In genomic region chr22:46250035-46250782, GRCh38 we compare ENCODE assay signal across 1 cellular context.
A peak's percentile ranks its signal among the peaks of the same experiment; 100 is the strongest.
TF ChIP-seq lines count a peak whose summit lies in the region.

Gene CDPF1 (minus strand): TSS chr22:46250293. CDS start chr22:46248284, 2,009 bp downstream.

TF ChIP-seq in HepG2, 621 proteins besides CTCF, POLR2A, EP300 and RAD21 (continued from another document and continues in another):
- TF ChIP-seq GPBP1L1 (CRISPR knock-in tag; IDR thresholded peaks at IDR 0.05) (no peak), HOMEZ (CRISPR knock-in tag; IDR thresholded peaks at IDR 0.05; ENCODE audit: low read depth) (no peak), ZNF20 (CRISPR knock-in tag; IDR thresholded peaks at IDR 0.05) (no peak; the same call in 1 of the 2 replicates), ZNF547 (CRISPR knock-in tag; IDR thresholded peaks at IDR 0.05) (peak; percentile 84; the same call in 1 of the 2 replicates), MIER2 (CRISPR knock-in tag; IDR thresholded peaks at IDR 0.05) (no peak), SMYD3 (CRISPR knock-in tag; IDR thresholded peaks at IDR 0.05) (no peak; the same call in 1 of the 2 replicates), TRIM24 (CRISPR knock-in tag; IDR thresholded peaks at IDR 0.05) (no peak), ZNF44 (CRISPR knock-in tag; IDR thresholded peaks at IDR 0.05) (no peak), ARNT (IDR thresholded peaks at IDR 0.05) (no peak), GTF3A (CRISPR knock-in tag; conservative IDR thresholded peaks at IDR 0.05) (0 out of 2 replicates have a peak, but pooled peaks have one; percentile 38), ZNF12 (CRISPR knock-in tag; IDR thresholded peaks at IDR 0.05) (peak; percentile 14; the same call in 1 of the 2 replicates), ZNF331 (CRISPR knock-in tag; IDR thresholded peaks at IDR 0.05) (peak; percentile 63), MLXIP (CRISPR knock-in tag; IDR thresholded peaks at IDR 0.05; ENCODE audit: borderline replicate concordance) (no peak), NFIC (IDR thresholded peaks at IDR 0.05; ENCODE audit: low read length) (no peak), ZNF441 (CRISPR knock-in tag; IDR thresholded peaks at IDR 0.05; ENCODE audit: borderline replicate concordance) (no peak; the same call in 1 of the 2 replicates), ZNF136 (CRISPR knock-in tag; IDR thresholded peaks at IDR 0.05; ENCODE audit: low read depth) (no peak), HOXA5 (CRISPR knock-in tag; IDR thresholded peaks at IDR 0.05) (0 out of 2 replicates have a peak, but pooled peaks have one; percentile 31), POLR2AphosphoS5 (IDR thresholded peaks at IDR 0.05; ENCODE audit: low read depth, low read length) (peak; percentile 92), HCFC1 (IDR thresholded peaks at IDR 0.05; ENCODE audit: low read depth, low read length) (no peak), SRY (CRISPR knock-in tag; IDR thresholded peaks at IDR 0.05) (peak; percentile 32; the same call in 1 of the 2 replicates), ZNF451 (CRISPR knock-in tag; IDR thresholded peaks at IDR 0.05) (peak; percentile 93), SOX5 (CRISPR knock-in tag; IDR thresholded peaks at IDR 0.05; ENCODE audit: borderline replicate concordance) (peak; percentile 64; the same call in 1 of the 2 replicates), IRF9 (CRISPR knock-in tag; IDR thresholded peaks at IDR 0.05; ENCODE audit: borderline replicate concordance) (peak; percentile 90; the same call in 1 of the 2 replicates), MXD1 (CRISPR knock-in tag; IDR thresholded peaks at IDR 0.05) (peak; percentile 91), ZNF235 (CRISPR knock-in tag; IDR thresholded peaks at IDR 0.05; ENCODE audit: borderline replicate concordance) (peak; percentile 90; the same call in 1 of the 2 replicates), EED (CRISPR knock-in tag; IDR thresholded peaks at IDR 0.05) (peak; percentile 47; the same call in 1 of the 2 replicates), HOXD1 (CRISPR knock-in tag; IDR thresholded peaks at IDR 0.05) (0 out of 2 replicates have a peak, but pooled peaks have one; percentile 27), FOXK2 (IDR thresholded peaks at IDR 0.05) (no peak), MTF1 (CRISPR knock-in tag; IDR thresholded peaks at IDR 0.05) (peak; percentile 71; the same call in 1 of the 2 replicates), DRAP1 (CRISPR knock-in tag; IDR thresholded peaks at IDR 0.05) (peak; percentile 85), ATF7-NPFF (CRISPR knock-in tag; IDR thresholded peaks at IDR 0.05; ENCODE audit: low read depth) (no peak; the same call in none of the 2 replicates), SYNCRIP (IDR thresholded peaks at IDR 0.05; ENCODE audit: insufficient read depth, low read depth, low read length) (no peak), HIC2 (CRISPR knock-in tag; IDR thresholded peaks at IDR 0.05; ENCODE audit: low read depth) (no peak), ZNF17 (CRISPR knock-in tag; IDR thresholded peaks at IDR 0.05) (no peak), KLF16 (CRISPR knock-in tag; IDR thresholded peaks at IDR 0.05) (peak in 1 of 2 experiments; percentile 77; a peak in 2 of 4 replicates), NR2F6 (IDR thresholded peaks at IDR 0.05) (no peak), NR2F6 (CRISPR knock-in tag; IDR thresholded peaks at IDR 0.05) (peak; percentile 5; the same call in 1 of the 2 replicates), PAF1 (CRISPR knock-in tag; IDR thresholded peaks at IDR 0.05) (no peak), EEA1 (CRISPR knock-in tag; IDR thresholded peaks at IDR 0.05; ENCODE audit: borderline replicate concordance) (no peak; the same call in 1 of the 2 replicates), TFDP1 (CRISPR knock-in tag; IDR thresholded peaks at IDR 0.05; ENCODE audit: borderline replicate concordance) (peak; percentile 91), ZXDC (CRISPR knock-in tag; IDR thresholded peaks at IDR 0.05) (peak; percentile 65), ZSCAN20 (CRISPR knock-in tag; IDR thresholded peaks at IDR 0.05; ENCODE audit: borderline replicate concordance) (peak; percentile 85), ZNF746 (CRISPR knock-in tag; IDR thresholded peaks at IDR 0.05) (no peak), NFKB2 (CRISPR knock-in tag; IDR thresholded peaks at IDR 0.05; ENCODE audit: borderline replicate concordance) (peak; percentile 63; the same call in 1 of the 2 replicates), HNRNPL (IDR thresholded peaks at IDR 0.05; ENCODE audit: low read depth, low read length) (no peak), RBM22 (optimal IDR thresholded peaks at IDR 0.05; ENCODE audit: low read length) (no peak), ZNF274 (CRISPR knock-in tag; IDR thresholded peaks at IDR 0.05) (peak; percentile 57), DBP (CRISPR knock-in tag; IDR thresholded peaks at IDR 0.05; ENCODE audit: not compliant biosample characterization) (no peak), CBX2 (IDR thresholded peaks at IDR 0.05; ENCODE audit: low read depth, low read length) (no peak), CBX2 (CRISPR knock-in tag; IDR thresholded peaks at IDR 0.05; ENCODE audit: low read depth) (no peak), SOX13 (IDR thresholded peaks at IDR 0.05) (no peak), SOX13 (CRISPR knock-in tag; conservative IDR thresholded peaks at IDR 0.05 in 1 of 2, IDR thresholded peaks at IDR 0.05 in 1 of 2) (peak in 1 of 2 experiments; percentile 20; a peak in 1 of 4 replicates), ZUFSP (CRISPR knock-in tag; IDR thresholded peaks at IDR 0.05; ENCODE audit: borderline replicate concordance) (no peak), ATM (IDR thresholded peaks at IDR 0.05; ENCODE audit: borderline replicate concordance) (no peak), NR2F2 (IDR thresholded peaks at IDR 0.05; ENCODE audit: borderline replicate concordance, low read depth) (no peak; the same call in 1 of the 2 replicates)
